In the genomic region with DNA sequence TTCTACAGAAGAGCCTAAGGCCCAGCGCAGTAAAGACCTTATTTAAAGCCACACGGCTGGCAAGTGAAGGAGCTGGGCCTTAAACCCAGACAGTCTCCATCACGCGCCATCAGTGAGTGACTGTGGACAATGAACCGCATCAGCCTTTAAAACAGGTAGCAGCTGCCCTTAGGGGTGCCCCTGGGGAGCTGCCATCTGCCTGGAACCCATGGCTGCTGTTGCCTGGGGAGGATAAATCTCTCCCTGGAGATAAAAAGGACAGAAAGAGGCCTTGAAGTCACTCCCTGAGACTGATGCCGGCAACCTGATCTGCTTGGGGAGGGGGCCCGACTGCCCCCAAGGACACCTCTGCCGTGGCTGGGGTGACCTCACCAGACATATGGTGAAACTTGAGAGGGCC, we compare ENCODE assay signal across 21 cellular contexts.
A peak's percentile ranks its signal among the peaks of the same experiment; 100 is the strongest.
DNase-seq lines count a peak whose midpoint lies in the region; ATAC-seq lines count a peak whose summit lies in the region.
"Had no signal": no experiment of that assay in that cellular context is flagged by ENCODE, and none has a peak within 500 bp of the region (broad histone marks: within the 10 kb centered on the region; RNA-seq: fewer than 3 reads in every experiment).

No MANE protein-coding gene starts in this region.

- no peaks in the 10 kb centered on the region for H3K9me3 ChIP-seq in effector memory CD4-positive, alpha-beta T cell (ENCODE audit: control insufficient read depth, low read length)
- peaks cover 2% of the 10 kb centered on the region for H3K9me3 ChIP-seq in right cardiac atrium (ENCODE audit: control insufficient read depth, low read length)
- H3K9me3 ChIP-seq: BE2C, thyroid gland had no signal

- ATAC-seq in HG03442 (IDR thresholded peaks at IDR 0.05; ENCODE audit: unreplicated experiment) (no peak), right cardiac atrium (no peak), GM21381 (IDR thresholded peaks at IDR 0.05; ENCODE audit: unreplicated experiment) (no peak)
- ATAC-seq: natural killer cell had no signal

- H3K27me3 ChIP-seq in effector memory CD4-positive, alpha-beta T cell (replicated peaks; ENCODE audit: control insufficient read depth, insufficient read depth, low read length, poor library complexity, severe bottlenecking) = no peaks in the 10 kb centered on the region
- no peaks in the 10 kb centered on the region for H3K27me3 ChIP-seq in right cardiac atrium (ENCODE audit: control insufficient read depth, insufficient read depth)
- H3K27me3 ChIP-seq: BE2C, thyroid gland had no signal

- peak; percentile 18 for DNase-seq in NCI-H1694 treated with DMSO at 0.1 percent for 48 hours (lab: John Stamatoyannopoulos, UW)
- DNase-seq in NCI-H1694 (lab: John Stamatoyannopoulos, UW) = no peak
- DNase-seq in NCI-H2171 treated with DMSO at 0.1 percent for 48 hours (lab: John Stamatoyannopoulos, UW) = peak; percentile 99
- DNase-seq in effector memory CD4-positive, alpha-beta T cell = no peak
- no peak for DNase-seq in substantia nigra (lab: John Stamatoyannopoulos, UW)
- DNase-seq in right cardiac atrium = no peak
- DNase-seq: 8988T; activated CD4-positive, alpha-beta T cell treated with anti-CD3 and anti-CD28 coated beads, Interleukin-2, amount 10 ng/mL, durations not matched to agents 24 days and 14 days; activated CD8-positive, alpha-beta memory T cell treated with anti-CD3 and anti-CD28 coated beads, Interleukin-2, amount 50 U/mL, for 48 hours; activated naive CD4-positive, alpha-beta T cell; BE2C; DMS153; hypothalamus; mesendoderm; natural killer cell; NCI-H2029; stimulated activated CD4-positive, alpha-beta T cell treated with anti-CD3 and anti-CD28 coated beads, Interleukin-12 subunit alpha, Interleukin-12 subunit beta, amount 100 ng/mL, for 4 hours; SW 1271; thyroid gland had no signal

- 80% methylated on average over 8 of the region's 8 CpGs for WGBS in right cardiac atrium

- peaks cover 7% of the 10 kb centered on the region for H3K36me3 ChIP-seq in effector memory CD4-positive, alpha-beta T cell (ENCODE audit: control insufficient read depth, insufficient read depth, low read length)
- H3K36me3 ChIP-seq: BE2C, thyroid gland had no signal

- intact Hi-C loops in right cardiac atrium (cut with DNase I) = no loop called here

- no peak overlapping the region for H3K4me3 ChIP-seq in effector memory CD4-positive, alpha-beta T cell (ENCODE audit: insufficient read depth, low read depth, low read length, poor library complexity, severe bottlenecking)
- H3K4me3 ChIP-seq in right cardiac atrium (ENCODE audit: low read length) = no peak overlapping the region
- H3K4me3 ChIP-seq: thyroid gland had no signal

- peaks cover 62% of the 10 kb centered on the region for H3K4me1 ChIP-seq in effector memory CD4-positive, alpha-beta T cell (ENCODE audit: control insufficient read depth, insufficient read depth, low read length, poor library complexity, severe bottlenecking)
- peaks cover 4% of the 10 kb centered on the region for H3K4me1 ChIP-seq in right cardiac atrium (ENCODE audit: control insufficient read depth, insufficient read depth, low read length)
- H3K4me1 ChIP-seq: BE2C had no signal

- peak overlapping the region; percentile 26 for H3K27ac ChIP-seq in effector memory CD4-positive, alpha-beta T cell (ENCODE audit: insufficient read depth, low read length, poor library complexity, severe bottlenecking)
- H3K27ac ChIP-seq in substantia nigra (ENCODE audit: low read depth, low read length, poor library complexity, severe bottlenecking) (peak overlapping the region; percentile 30), right cardiac atrium (ENCODE audit: low read length) (no peak overlapping the region)
- H3K27ac ChIP-seq: thyroid gland had no signal

Comparison
In these comparisons a context has a peak if more than half of its experiments do, and no peak if none do; other contexts are left out.
1. DNase-seq: peak in NCI-H1694 treated with DMSO at 0.1 percent for 48 hours (single experiment) and NCI-H2171 treated with DMSO at 0.1 percent for 48 hours (single experiment); none in NCI-H1694 (single experiment), effector memory CD4-positive, alpha-beta T cell (0 of 3), substantia nigra (0 of 49) and right cardiac atrium (0 of 3).